23 cellular contexts compared by ENCODE assay signal in the genomic region with DNA sequence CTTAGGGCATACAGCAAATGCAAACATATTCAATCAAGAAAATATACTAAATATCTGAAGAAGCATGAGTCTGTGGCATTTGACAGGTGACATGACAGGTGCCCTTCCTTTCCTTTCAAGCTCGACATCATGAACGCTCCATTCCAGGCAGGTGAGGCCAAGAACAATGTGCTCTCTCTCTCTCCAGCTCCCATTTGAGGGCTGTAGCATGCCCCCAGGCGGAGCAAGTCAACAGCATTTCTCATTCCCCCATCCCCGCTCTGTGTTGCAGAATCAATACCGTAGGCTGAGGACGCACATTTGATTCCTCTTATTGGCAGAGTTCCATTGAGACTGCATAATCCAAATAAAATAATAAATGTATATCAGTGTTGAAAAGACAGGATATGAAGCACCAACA. TPM values are rescaled to one million over a fixed set of nuclear protein-coding genes. Genes with fewer than 3 reads are reported as not detected.
"Had no signal": no experiment of that assay in that cellular context is flagged by ENCODE, and none has a peak within 500 bp of the region (broad histone marks: within the 10 kb centered on the region; RNA-seq: fewer than 3 reads in every experiment).

No MANE protein-coding gene starts in this region.

- DNase-seq: activated CD4-positive, alpha-beta memory T cell treated with anti-CD3 and anti-CD28 coated beads, Interleukin-2, amount 10 ng/mL, durations not matched to agents 7 days and 5 days; activated CD4-positive, alpha-beta T cell treated with anti-CD3 and anti-CD28 coated beads, Interleukin-2, amount 10 ng/mL, durations not matched to agents 7 days and 5 days; activated CD4-positive, CD25-positive, alpha-beta regulatory T cell; activated gamma-delta T cell; activated naive CD4-positive, alpha-beta T cell treated with anti-CD3 and anti-CD28 coated beads for 36 hours; activated T-cell treated with anti-CD3 and anti-CD28 coated beads for 4 hours; activated T-cell treated with anti-CD3 and anti-CD28 coated beads, Interleukin-2, amount 50 U/mL, for 48 hours; amygdala; Karpas-422; MM.1S; NCI-H1105; NCI-H1694; NCI-H2029; NCI-H526; NCI-H82; T-cell; T-helper 2 cell; T1000 had no signal

- ATAC-seq: activated T-helper 17 cell treated with anti-CD3 and anti-CD28 coated beads, Interleukin-2, amount 50 U/mL, for 72 hours; K562; T-cell had no signal

RNA-seq across cellular contexts. Expression of a gene that starts 24.6 kb away (rescaled TPM):
- total RNA-seq: activated CD4-positive, alpha-beta memory T cell treated with anti-CD3 and anti-CD28 coated beads, Interleukin-2, amount 10 ng/mL, durations not matched to agents 7 days and 5 days; activated CD4-positive, alpha-beta T cell treated with anti-CD3 and anti-CD28 coated beads, Interleukin-2, amount 10 ng/mL, durations not matched to agents 7 days and 5 days; activated CD8-positive, alpha-beta memory T cell treated with anti-CD3 and anti-CD28 coated beads for 36 hours; activated naive CD4-positive, alpha-beta T cell treated with anti-CD3 and anti-CD28 coated beads for 36 hours; activated T-helper 17 cell treated with anti-CD3 and anti-CD28 coated beads, Interleukin-2, amount 50 U/mL, for 72 hours; K562; NCI-H460; OCI-LY7; T-cell had no signal
